Comparison of ENCODE assay signal across 8 cellular contexts in the genomic region with DNA sequence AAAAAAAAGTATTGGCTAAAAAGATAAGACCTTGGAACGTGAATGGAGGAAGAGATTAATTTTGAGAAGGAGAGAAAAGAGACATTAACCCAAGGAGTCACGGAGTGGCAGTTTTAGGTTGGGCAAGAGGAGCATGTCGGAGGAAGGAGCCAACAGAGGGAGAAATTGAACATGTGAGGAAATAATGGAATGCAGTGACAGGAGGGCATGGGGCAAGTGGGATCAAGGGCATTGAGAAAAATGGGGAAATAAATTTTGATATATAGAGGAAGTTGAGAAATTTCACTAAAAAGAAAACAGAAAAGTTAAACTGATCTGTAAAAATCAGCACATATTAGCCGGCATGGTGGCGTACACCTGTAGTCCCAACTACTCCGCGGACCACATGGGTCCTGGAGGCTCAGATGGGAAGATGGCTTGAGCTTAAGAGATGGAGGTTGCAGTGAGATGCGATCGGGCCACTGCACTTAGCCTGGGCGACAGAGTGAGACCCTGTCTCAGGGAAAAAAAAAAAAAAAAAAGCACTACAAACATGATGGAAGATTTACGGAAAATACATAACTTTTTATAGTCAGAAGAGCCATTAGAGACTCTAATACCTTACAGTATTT. TPM values are rescaled to one million over a fixed set of nuclear protein-coding genes. Genes with fewer than 3 reads are reported as not detected.
A peak's percentile ranks its signal among the peaks of the same experiment; 100 is the strongest.
DNase-seq lines count a peak whose midpoint lies in the region; ATAC-seq and TF ChIP-seq lines count a peak whose summit lies in the region.

No MANE protein-coding gene starts in this region.

- no peaks in the 10 kb centered on the region for H3K27me3 Mint-ChIP-seq in activated T-cell treated with anti-CD3 and anti-CD28 coated beads, Interleukin-2, amount 50 U/mL, for 72 hours (ENCODE audit: low read depth)

- H3K36me3 ChIP-seq in WERI-Rb-1 = peaks cover 34% of the 10 kb centered on the region
- H3K36me3 ChIP-seq in thymus (ENCODE audit: control insufficient read depth, insufficient read depth) = no peaks in the 10 kb centered on the region

- DNase-seq in activated T-cell treated with anti-CD3 and anti-CD28 coated beads, Interleukin-2, amount 50 U/mL, for 72 hours = no peak
- DNase-seq in activated T-cell treated with anti-CD3 and anti-CD28 coated beads for 4 hours (no peak), WERI-Rb-1 (no peak), activated gamma-delta T cell treated with Interleukin-2 at 50 U/mL for 16 hours (no peak), HPDE6-E6E7 (ENCODE audit: extremely low spot score) (no peak)

- H3K27ac Mint-ChIP-seq in activated T-cell treated with anti-CD3 and anti-CD28 coated beads, Interleukin-2, amount 50 U/mL, for 72 hours = peak overlapping the region; percentile 71

- H3K27me3 ChIP-seq in WERI-Rb-1 (ENCODE audit: insufficient read depth, low read depth, severe bottlenecking) = no peaks in the 10 kb centered on the region
- no peaks in the 10 kb centered on the region for H3K27me3 ChIP-seq in thymus (ENCODE audit: control insufficient read depth, insufficient read depth)

- peaks cover 67% of the 10 kb centered on the region for H3K4me1 Mint-ChIP-seq in activated T-cell treated with anti-CD3 and anti-CD28 coated beads, Interleukin-2, amount 50 U/mL, for 72 hours (ENCODE audit: low read depth)

- no peaks in the 10 kb centered on the region for H3K9me3 Mint-ChIP-seq in activated T-cell treated with anti-CD3 and anti-CD28 coated beads, Interleukin-2, amount 50 U/mL, for 72 hours

- TF ChIP-seq CTCF in WERI-Rb-1 (IDR thresholded peaks at IDR 0.05; ENCODE audit: low read depth, low read length) = no peak

- H3K4me3 Mint-ChIP-seq in activated T-cell treated with anti-CD3 and anti-CD28 coated beads, Interleukin-2, amount 50 U/mL, for 72 hours = peak overlapping the region; percentile 93 to 96

- H3K36me3 Mint-ChIP-seq in activated T-cell treated with anti-CD3 and anti-CD28 coated beads, Interleukin-2, amount 50 U/mL, for 72 hours (ENCODE audit: insufficient read depth in 2 of 2) = peaks cover 6 to 17% of the 10 kb centered on the region in 2 donors

- 81% methylated on average over 11 of the region's 11 CpGs for WGBS in thymus

- H3K9me3 ChIP-seq in WERI-Rb-1 (ENCODE audit: severe bottlenecking) (no peaks in the 10 kb centered on the region), thymus (ENCODE audit: control insufficient read depth) (no peaks in the 10 kb centered on the region)

- H3K27ac ChIP-seq in WERI-Rb-1 = no peak overlapping the region; the same call in 1 of the 2 replicates
- no peak overlapping the region for H3K27ac ChIP-seq in thymus (ENCODE audit: low read depth)

- ATAC-seq in activated T-cell treated with anti-CD3 and anti-CD28 coated beads, Interleukin-2, amount 50 U/mL, for 72 hours (replicated peaks in 1 of 2) = no peak
- ATAC-seq in HG03521 (IDR thresholded peaks at IDR 0.05; ENCODE audit: unreplicated experiment) = no peak

- H3K4me3 ChIP-seq in WERI-Rb-1 (ENCODE audit: low read depth, low read length) = peak overlapping the region; percentile 99
- peak overlapping the region; percentile 1 for H3K4me3 ChIP-seq in iPS-11a (ENCODE audit: low read depth, low read length)
- peak overlapping the region; percentile 81 for H3K4me3 ChIP-seq in thymus (ENCODE audit: low read length)

- H3K4me1 ChIP-seq in thymus (ENCODE audit: control insufficient read depth, insufficient read depth, low read length) = peaks cover 15% of the 10 kb centered on the region

RNA-seq across cellular contexts. Expression of a gene that starts 1.2 kb away (rescaled TPM):
- total RNA-seq in activated T-cell treated with anti-CD3 and anti-CD28 coated beads, Interleukin-2, amount 50 U/mL, for 72 hours = 10 to 100 TPM; 32.1 to 43.6 TPM
- polyA plus RNA-seq in thymus = 18.6 TPM

RNA-seq across cellular contexts. Expression of a gene that starts 1.3 kb away (rescaled TPM):
- total RNA-seq in activated T-cell treated with anti-CD3 and anti-CD28 coated beads, Interleukin-2, amount 50 U/mL, for 72 hours = 10 to 100 TPM; 26.2 to 29.3 TPM
- 13.8 TPM for polyA plus RNA-seq in thymus

RNA-seq across cellular contexts. Expression of a gene that starts 25.5 kb away (rescaled TPM):
- 1 to 10 TPM; 5.1 to 6.3 TPM for total RNA-seq in activated T-cell treated with anti-CD3 and anti-CD28 coated beads, Interleukin-2, amount 50 U/mL, for 72 hours
- 7.8 TPM for polyA plus RNA-seq in thymus

RNA-seq across cellular contexts. Expression of a gene that starts 54.5 kb away (rescaled TPM):
- total RNA-seq in activated T-cell treated with anti-CD3 and anti-CD28 coated beads, Interleukin-2, amount 50 U/mL, for 72 hours = 10 to 100 TPM; 72.0 to 79.7 TPM
- polyA plus RNA-seq in thymus = 66.3 TPM

RNA-seq across cellular contexts. Expression of a gene that starts 58.9 kb away (rescaled TPM):
- total RNA-seq in activated T-cell treated with anti-CD3 and anti-CD28 coated beads, Interleukin-2, amount 50 U/mL, for 72 hours = 10 to 100 TPM; 51.1 to 66.2 TPM
- polyA plus RNA-seq in thymus = 8.6 TPM

Comparison
In these comparisons a context has a peak if more than half of its experiments do, and no peak if none do; other contexts are left out.
1. H3K4me3 ChIP-seq: peak in every context shown above with its lines; median percentile 99 in WERI-Rb-1; 81 in thymus; 1 in iPS-11a.